ENCODE assay signal across 14 cellular contexts in genomic region chr4:185839770-185840169, GRCh38. TPM values are rescaled to one million over a fixed set of nuclear protein-coding genes. Genes with fewer than 3 reads are reported as not detected.
DNase-seq lines count a peak whose midpoint lies in the region; ATAC-seq, FAIRE-seq and TF ChIP-seq lines count a peak whose summit lies in the region.
"Had no signal": no experiment of that assay in that cellular context is flagged by ENCODE, and none has a peak within 500 bp of the region (broad histone marks: within the 10 kb centered on the region; RNA-seq: fewer than 3 reads in every experiment).

No MANE protein-coding gene starts in this region.

- POLR2A ChIA-PET in HEK293 (lab: Yijun Ruan, JAX) = interaction anchor here (2.0 kb wide), 1 partner anchor 30 kb away, joined by 9 read pairs; no protein-coding TSS in a partner anchor

- H3K9me3 ChIP-seq in HEK293 (ENCODE audit: control insufficient read depth, insufficient read depth, low read depth, low read length) = no peaks in the 10 kb centered on the region
- no peaks in the 10 kb centered on the region for H3K9me3 ChIP-seq in skeletal muscle satellite cell (replicated peaks; ENCODE audit: low read length)
- H3K9me3 ChIP-seq in kidney (ENCODE audit: control insufficient read depth in 1 of 2, low read length in 2 of 2) = no peaks in the 10 kb centered on the region

- TF ChIP-seq CTCF in HEK293 (tag by site-specific recombination; IDR thresholded peaks at IDR 0.05) (no peak), kidney (IDR thresholded peaks at IDR 0.05; ENCODE audit: borderline replicate concordance, extremely low read depth, insufficient read depth) (no peak)

- H3K4me1 ChIP-seq in HEK293 (ENCODE audit: control insufficient read depth, insufficient read depth, low read length) = peaks cover 8% of the 10 kb centered on the region
- peaks cover 30% of the 10 kb centered on the region for H3K4me1 ChIP-seq in skeletal muscle satellite cell (ENCODE audit: control insufficient read depth, insufficient read depth, low read length)
- H3K4me1 ChIP-seq in kidney (ENCODE audit: control insufficient read depth in 1 of 2, insufficient read depth in 1 of 2, low read depth in 1 of 2, low read length in 2 of 2) = peaks cover 0 to 7% of the 10 kb centered on the region in 2 donors

- H3K9ac ChIP-seq in skeletal muscle satellite cell (ENCODE audit: low read depth, low read length) = peak overlapping the region; percentile 78
- H3K9ac ChIP-seq in kidney (ENCODE audit: low read length in 2 of 2) = no peak overlapping the region

- H3K27me3 ChIP-seq in skeletal muscle satellite cell (ENCODE audit: control insufficient read depth, insufficient read depth, low read length) = no peaks in the 10 kb centered on the region

- DNase-seq in brain pericyte (ENCODE audit: low read depth, low spot score) (peak; percentile 75), iPS-NIHi7 (ENCODE audit: extremely low spot score) (peak; percentile 21), NCI-H1092 (lab: John Stamatoyannopoulos, UW) (no peak), kidney (no peak)
- no peak for DNase-seq in activated naive CD4-positive, alpha-beta T cell (lab: John Stamatoyannopoulos, UW)
- DNase-seq: activated CD4-positive, alpha-beta T cell treated with anti-CD3 and anti-CD28 coated beads, Interleukin-2, amount 10 ng/mL, durations not matched to agents 7 days and 5 days; activated naive CD4-positive, alpha-beta T cell treated with Interleukin-2 at 50 U/mL for 16 hours; NCI-H187; stimulated activated CD4-positive, alpha-beta T cell treated with anti-CD3 and anti-CD28 coated beads, Interleukin-15, amount 100 ng/mL, for 24 hours; stimulated activated naive B cell treated with anti-CD40 and anti-IgM and Interleukin-4, amounts not matched to agents 10 μg/mL and 1 μg/mL and 100 μg/mL, for 72 hours had no signal

- CTCF ChIA-PET in HEK293 (lab: Yijun Ruan, JAX) = no interaction called here

- no peak for FAIRE-seq in kidney (lab: Jason Lieb, UNC)
- FAIRE-seq: GM19239 had no signal

- ATAC-seq in GM19023 (IDR thresholded peaks at IDR 0.05; ENCODE audit: unreplicated experiment) = no peak
- ATAC-seq: stimulated activated naive B cell treated with anti-CD40 and anti-IgM and Interleukin-4, amounts not matched to agents 10 μg/mL and 1 μg/mL and 100 μg/mL, for 72 hours had no signal

- H3K4me3 ChIP-seq in HEK293 (ENCODE audit: low read depth, low read length) (no peak overlapping the region), skeletal muscle satellite cell (ENCODE audit: low read length) (peak overlapping the region; percentile 32), kidney (ENCODE audit: low read length in 2 of 2) (no peak overlapping the region)

- intact Hi-C loops in kidney (cut with DNase I) = no loop called here

- H3K4me2 ChIP-seq in skeletal muscle satellite cell (ENCODE audit: low read length) = peak overlapping the region; percentile 61

- no peak overlapping the region; the same call in 1 of the 2 replicates for H3K27ac ChIP-seq in HEK293 (ENCODE audit: extremely low read depth, low read depth, low read length)
- H3K27ac ChIP-seq in kidney (ENCODE audit: low read depth in 2 of 2, low read length in 2 of 2) = no peak overlapping the region

- H3K36me3 ChIP-seq in HEK293 (ENCODE audit: control insufficient read depth in 2 of 2, insufficient read depth in 1 of 2, low read length in 2 of 2) (no peaks in the 10 kb centered on the region), skeletal muscle satellite cell (ENCODE audit: insufficient read depth, low read length) (no peaks in the 10 kb centered on the region), kidney (ENCODE audit: control insufficient read depth in 1 of 2, insufficient read depth in 2 of 2, low read length in 2 of 2) (no peaks in the 10 kb centered on the region)

TF ChIP-seq in HEK293, 187 proteins besides CTCF, POLR2A, EP300 and RAD21:
- TF ChIP-seq ZIC2 (tag by site-specific recombination; IDR thresholded peaks at IDR 0.05) (peak; percentile 66), ZNF239 (tag by site-specific recombination; IDR thresholded peaks at IDR 0.05) (no peak)

RNA-seq across cellular contexts. Expression of gene SORBS2, which starts 27.8 kb away (rescaled TPM):
- 14.4 and 45.9 TPM in 2 replicates for total RNA-seq in skeletal muscle satellite cell (2012; rRNA removed)
- 127 TPM for total RNA-seq in kidney
- polyA plus RNA-seq in kidney (ENCODE audit: insufficient read depth, low read depth, low replicate concordance) = 26.0 TPM
- total RNA-seq: activated CD4-positive, alpha-beta T cell treated with anti-CD3 and anti-CD28 coated beads, Interleukin-2, amount 10 ng/mL, durations not matched to agents 7 days and 5 days had no signal

Comparison
In these comparisons a context has a peak if more than half of its experiments do, and no peak if none do; other contexts are left out.
1. DNase-seq: peak in brain pericyte (single experiment) and iPS-NIHi7 (single experiment); none in activated naive CD4-positive, alpha-beta T cell (0 of 4), NCI-H1092 (single experiment) and kidney (single experiment).